9 cellular contexts compared by ENCODE assay signal in the genomic region with DNA sequence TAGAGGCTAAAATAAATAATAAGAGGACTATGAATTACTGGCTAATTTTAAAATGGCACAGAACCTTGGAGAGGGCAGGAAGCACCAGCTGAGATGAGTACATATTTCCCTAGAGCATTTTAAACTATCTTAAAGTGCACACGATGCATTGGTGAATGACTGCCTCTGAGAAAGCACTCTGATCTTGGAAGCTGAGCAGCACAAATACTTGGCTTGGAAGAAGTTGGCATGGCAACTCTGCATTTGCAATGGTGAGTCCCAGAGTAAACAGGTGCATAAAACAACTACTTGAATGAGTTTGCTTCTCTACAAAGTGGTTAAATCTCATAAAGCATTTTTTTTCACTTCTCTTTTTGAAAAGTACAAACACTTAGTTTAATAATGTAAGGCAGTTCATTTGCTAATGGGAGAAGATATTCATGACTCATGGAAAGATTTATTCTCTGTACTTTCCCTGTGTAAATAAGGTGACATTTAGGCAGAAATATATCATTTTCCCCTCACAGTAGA.
A peak's percentile ranks its signal among the peaks of the same experiment; 100 is the strongest.
DNase-seq lines count a peak whose midpoint lies in the region; ATAC-seq, FAIRE-seq and TF ChIP-seq lines count a peak whose summit lies in the region.
"Had no signal": no experiment of that assay in that cellular context is flagged by ENCODE, and none has a peak within 500 bp of the region (broad histone marks: within the 10 kb centered on the region; RNA-seq: fewer than 3 reads in every experiment).

No MANE protein-coding gene starts in this region.

- H4K20me1 ChIP-seq in HepG2 (ENCODE audit: insufficient read depth, low read length), result no peaks in the 10 kb centered on the region

- TF ChIP-seq EP300 in HepG2 (IDR thresholded peaks at IDR 0.05; ENCODE audit: low read depth in 2 of 2, low read length in 2 of 2), result no peak
- no peak for TF ChIP-seq EP300 in HepG2 (CRISPR knock-in tag; IDR thresholded peaks at IDR 0.05; ENCODE audit: borderline replicate concordance)

- in situ Hi-C loops in HepG2 (cut with HindIII; ENCODE audit: extremely low pct_ligation_motif_present, low pct_unique_long_range_greater_than_20kb), result no loop called here

- TF ChIP-seq POLR2A in HepG2 (IDR thresholded peaks at IDR 0.05; ENCODE audit: insufficient read depth in 1 of 2, low read depth in 2 of 2, low read length in 2 of 2), result no peak

- H3K36me3 Mint-ChIP-seq in WTC11, result no peaks in the 10 kb centered on the region

- H3K36me3 ChIP-seq in HepG2 (replicated peaks in 1 of 2; ENCODE audit: control insufficient read depth in 1 of 2, insufficient read depth in 2 of 2, low read length in 2 of 2), result 0 out of 5 replicates have a peak, but pooled peaks cover 0 to 8% of the 10 kb centered on the region in 2 experiments
- H3K36me3 ChIP-seq: lower lobe of right lung had no signal

- no peak for TF ChIP-seq RAD21 in HepG2 (CRISPR knock-in tag; IDR thresholded peaks at IDR 0.05)

- DNase-seq in WTC11 (ENCODE audit: low spot score) (no peak), amniotic stem cell (lab: John Stamatoyannopoulos, UW) (no peak), kidney glomerular epithelial cell (lab: John Stamatoyannopoulos, UW) (no peak), HepG2 (ENCODE audit: low spot score) (no peak), posterior vena cava (ENCODE audit: low spot score) (no peak)
- DNase-seq: lower lobe of right lung had no signal

- no peaks in the 10 kb centered on the region for H3K4me1 ChIP-seq in HepG2 (ENCODE audit: insufficient read depth, low read length)
- H3K4me1 ChIP-seq: lower lobe of right lung had no signal

- H3K79me2 ChIP-seq in HepG2 (ENCODE audit: insufficient read depth, low read length), result no peaks in the 10 kb centered on the region

- no peak overlapping the region for H3K4me3 Mint-ChIP-seq in WTC11

- ATAC-seq in GM18498 (IDR thresholded peaks at IDR 0.05; ENCODE audit: unreplicated experiment) (peak; percentile 87), GM21515 (IDR thresholded peaks at IDR 0.05; ENCODE audit: unreplicated experiment) (peak; percentile 95), HG03342 (IDR thresholded peaks at IDR 0.05; ENCODE audit: unreplicated experiment) (peak; percentile 93), WTC11 (peak; percentile 71), HepG2 (no peak)

- intact Hi-C loops in HepG2 (cut with micrococcal nuclease; ENCODE audit: unreplicated experiment) (no loop called here), posterior vena cava (cut with DNase I) (no loop called here)

- POLR2A ChIA-PET in WTC11 (lab: Charles Lee) (no interaction called here), HepG2 (lab: Yijun Ruan, JAX) (no interaction called here)

- no peak overlapping the region for H2AFZ ChIP-seq in HepG2 (ENCODE audit: low read length)

- TF ChIP-seq CTCF in WTC11 (IDR thresholded peaks at IDR 0.05), result no peak
- no peak for TF ChIP-seq CTCF in HepG2 (CRISPR knock-in tag; IDR thresholded peaks at IDR 0.05)

- no peaks in the 10 kb centered on the region for H3K27me3 Mint-ChIP-seq in WTC11 (ENCODE audit: low read depth)

- H3K27ac ChIP-seq in HepG2 (ENCODE audit: extremely low read length, insufficient read depth, low read length), result no peak overlapping the region
- H3K27ac ChIP-seq: lower lobe of right lung had no signal

- no peaks in the 10 kb centered on the region for H3K9me3 Mint-ChIP-seq in WTC11

- H3K4me1 Mint-ChIP-seq in WTC11, result peaks cover 28% of the 10 kb centered on the region

- CTCF ChIA-PET in WTC11 (lab: Charles Lee) (no interaction called here), HepG2 (lab: Yijun Ruan, JAX; ENCODE audit: low intra/inter-chr PET ratio, low total read pairs) (no interaction called here)

- H3K9ac ChIP-seq in HepG2 (ENCODE audit: insufficient read depth, low read depth, low read length), result no peak overlapping the region

- H3K9me3 ChIP-seq in HepG2 (ENCODE audit: low read length), result no peaks in the 10 kb centered on the region
- H3K9me3 ChIP-seq: lower lobe of right lung had no signal

- H3K4me2 ChIP-seq in HepG2 (ENCODE audit: low read depth, low read length), result no peak overlapping the region

- FAIRE-seq in HepG2 (lab: Jason Lieb, UNC), result no peak

- 64% methylated on average over 1 of the region's 1 CpG for WGBS in HepG2 (ENCODE audit: low lambda C conversion rate)

- no TSS peak for BruUV-seq in HepG2 (replicated peaks; lab: Mats Ljungman, UMichigan)

- H3K27me3 ChIP-seq in HepG2 (ENCODE audit: control insufficient read depth in 1 of 2, insufficient read depth in 2 of 2, low read length in 2 of 2), result no peaks in the 10 kb centered on the region

- H3K27ac Mint-ChIP-seq in WTC11, result no peak overlapping the region

- H3K4me3 ChIP-seq in HepG2 (replicated peaks in 1 of 3; ENCODE audit: insufficient read depth in 1 of 3, low read depth in 2 of 3, low read length in 3 of 3), result no peak overlapping the region
- H3K4me3 ChIP-seq: lower lobe of right lung had no signal

TF ChIP-seq in WTC11, 78 proteins besides CTCF, POLR2A, EP300 and RAD21 (continues in another document):
- TF ChIP-seq ATF6 (CRISPR knock-in tag; IDR thresholded peaks at IDR 0.05), result no peak
- no peak for TF ChIP-seq SP1 (CRISPR knock-in tag; conservative IDR thresholded peaks at IDR 0.05)
- no peak for TF ChIP-seq NFE2L1 (CRISPR knock-in tag; IDR thresholded peaks at IDR 0.05)
- TF ChIP-seq MXD4 (CRISPR knock-in tag; IDR thresholded peaks at IDR 0.05; ENCODE audit: borderline replicate concordance), result no peak
- no peak for TF ChIP-seq MAX (CRISPR knock-in tag; IDR thresholded peaks at IDR 0.05)

TF ChIP-seq in HepG2, 621 proteins besides CTCF, POLR2A, EP300 and RAD21:
- no peak for TF ChIP-seq ZNF749 (CRISPR knock-in tag; IDR thresholded peaks at IDR 0.05; ENCODE audit: borderline replicate concordance)
- TF ChIP-seq SP5 (CRISPR knock-in tag; IDR thresholded peaks at IDR 0.05; ENCODE audit: borderline replicate concordance, low read depth), result no peak
- no peak for TF ChIP-seq ZSCAN21 (CRISPR knock-in tag; IDR thresholded peaks at IDR 0.05; ENCODE audit: borderline replicate concordance)
- TF ChIP-seq, protein P1, sequence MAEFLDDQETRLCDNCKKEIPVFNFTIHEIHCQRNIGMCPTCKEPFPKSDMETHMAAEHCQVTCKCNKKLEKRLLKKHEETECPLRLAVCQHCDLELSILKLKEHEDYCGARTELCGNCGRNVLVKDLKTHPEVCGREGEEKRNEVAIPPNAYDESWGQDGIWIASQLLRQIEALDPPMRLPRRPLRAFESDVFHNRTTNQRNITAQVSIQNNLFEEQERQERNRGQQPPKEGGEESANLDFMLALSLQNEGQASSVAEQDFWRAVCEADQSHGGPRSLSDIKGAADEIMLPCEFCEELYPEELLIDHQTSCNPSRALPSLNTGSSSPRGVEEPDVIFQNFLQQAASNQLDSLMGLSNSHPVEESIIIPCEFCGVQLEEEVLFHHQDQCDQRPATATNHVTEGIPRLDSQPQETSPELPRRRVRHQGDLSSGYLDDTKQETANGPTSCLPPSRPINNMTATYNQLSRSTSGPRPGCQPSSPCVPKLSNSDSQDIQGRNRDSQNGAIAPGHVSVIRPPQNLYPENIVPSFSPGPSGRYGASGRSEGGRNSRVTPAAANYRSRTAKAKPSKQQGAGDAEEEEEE (CRISPR knock-in tag; IDR thresholded peaks at IDR 0.05; ENCODE audit: borderline replicate concordance), result no peak
- no peak for TF ChIP-seq MIER2 (CRISPR knock-in tag; IDR thresholded peaks at IDR 0.05)
- no peak for TF ChIP-seq SYNCRIP (IDR thresholded peaks at IDR 0.05; ENCODE audit: insufficient read depth, low read depth, low read length)
- no peak for TF ChIP-seq ZNF589 (CRISPR knock-in tag; conservative IDR thresholded peaks at IDR 0.05)
- no peak for TF ChIP-seq FOXA3 (CRISPR knock-in tag; IDR thresholded peaks at IDR 0.05)
- TF ChIP-seq CREB1 (IDR thresholded peaks at IDR 0.05), result no peak
- no peak for TF ChIP-seq CREB1 (CRISPR knock-in tag; IDR thresholded peaks at IDR 0.05)
- TF ChIP-seq NFE2L1 (CRISPR knock-in tag; IDR thresholded peaks at IDR 0.05; ENCODE audit: borderline replicate concordance), result no peak
- no peak for TF ChIP-seq TSC22D2 (CRISPR knock-in tag; IDR thresholded peaks at IDR 0.05; ENCODE audit: borderline replicate concordance)
- no peak for TF ChIP-seq ZNF343 (CRISPR knock-in tag; IDR thresholded peaks at IDR 0.05)
- TF ChIP-seq XBP1 (CRISPR knock-in tag; IDR thresholded peaks at IDR 0.05), result no peak
TF ChIP-seq in HepG2: peak in this region for 0.
